In genomic region chr15:77024273-77025065, GRCh38 we compare ENCODE assay signal across 9 cellular contexts. TPM values are rescaled to one million over a fixed set of nuclear protein-coding genes. Genes with fewer than 3 reads are reported as not detected.
A peak's percentile ranks its signal among the peaks of the same experiment; 100 is the strongest.
DNase-seq lines count a peak whose midpoint lies in the region; ATAC-seq and TF ChIP-seq lines count a peak whose summit lies in the region.
"Had no signal": no experiment of that assay in that cellular context is flagged by ENCODE, and none has a peak within 500 bp of the region (broad histone marks: within the 10 kb centered on the region; RNA-seq: fewer than 3 reads in every experiment).

No MANE protein-coding gene starts in this region.

- no peaks in the 10 kb centered on the region for H3K9me3 Mint-ChIP-seq in CD8-positive, alpha-beta T cell
- H3K9me3 Mint-ChIP-seq: IgD-negative memory B cell had no signal

- DNase-seq in CD8-positive, alpha-beta T cell, result peak; percentile 39 to 83 (median 65)
- DNase-seq in RWPE1 (ENCODE audit: low spot score) (peak; percentile 78), activated gamma-delta T cell (lab: John Stamatoyannopoulos, UW) (peak; percentile 49), foreskin fibroblast (peak; percentile 25 to 76), osteoblast (ENCODE audit: insufficient read length, low spot score, missing footprints) (peak; percentile 99), upper lobe of right lung (peak; percentile 84)

- no peaks in the 10 kb centered on the region for H3K27me3 Mint-ChIP-seq in CD8-positive, alpha-beta T cell (ENCODE audit: low read depth)
- H3K27me3 Mint-ChIP-seq: IgD-negative memory B cell had no signal

- no peak overlapping the region for H3K27ac ChIP-seq in CD8-positive, alpha-beta T cell (ENCODE audit: low read depth, low read length)
- H3K27ac ChIP-seq in RWPE1 (no peak overlapping the region), osteoblast (ENCODE audit: low read depth, low read length) (no peak overlapping the region), upper lobe of right lung (no peak overlapping the region)

- H3K27ac Mint-ChIP-seq in CD8-positive, alpha-beta T cell, result peak overlapping the region; percentile 74

- peaks cover 56% of the 10 kb centered on the region for H3K4me1 Mint-ChIP-seq in CD8-positive, alpha-beta T cell (ENCODE audit: low read depth)

- H3K4me3 ChIP-seq in CD8-positive, alpha-beta T cell (ENCODE audit: low read depth, low read length), result no peak overlapping the region
- no peak overlapping the region for H3K4me3 ChIP-seq in foreskin fibroblast (ENCODE audit: low read depth in 1 of 2, low read length in 2 of 2)
- H3K4me3 ChIP-seq in osteoblast (ENCODE audit: insufficient read depth, low read length), result no peak overlapping the region
- no peak overlapping the region for H3K4me3 ChIP-seq in upper lobe of right lung

- ATAC-seq in CD8-positive, alpha-beta T cell, result no peak
- ATAC-seq in HG02798 (IDR thresholded peaks at IDR 0.05; ENCODE audit: poor library complexity, unreplicated experiment) (peak; percentile 47), upper lobe of right lung (peak; percentile 66), HG02763 (IDR thresholded peaks at IDR 0.05; ENCODE audit: unreplicated experiment) (no peak)

- no peaks in the 10 kb centered on the region for H3K79me2 ChIP-seq in osteoblast (ENCODE audit: insufficient read depth, low read length)

- POLR2A ChIA-PET in CD8-positive, alpha-beta T cell (lab: Charles Lee), result interaction anchor here (1.2 to 2.1 kb wide), 4 partner anchors 11 to 51 kb away, joined by 3 to 8 read pairs (median 4); partner anchors contain the start of gene PSTPIP1
- POLR2A ChIA-PET in RWPE1 (lab: Yijun Ruan, JAX; ENCODE audit: low non-redundant PET), result no interaction called here

- H2AFZ ChIP-seq in osteoblast (ENCODE audit: low read length), result no peak overlapping the region

- no peak overlapping the region for H3K4me3 Mint-ChIP-seq in CD8-positive, alpha-beta T cell

- H3K9me3 ChIP-seq in CD8-positive, alpha-beta T cell (ENCODE audit: low read length), result no peaks in the 10 kb centered on the region
- H3K9me3 ChIP-seq in osteoblast (ENCODE audit: low read depth, low read length) (no peaks in the 10 kb centered on the region), upper lobe of right lung (no peaks in the 10 kb centered on the region)

- peak; percentile 96 for TF ChIP-seq CTCF in CD8-positive, alpha-beta T cell (IDR thresholded peaks at IDR 0.05)
- TF ChIP-seq CTCF in RWPE1 (conservative IDR thresholded peaks at IDR 0.05; ENCODE audit: low read depth) (peak; percentile 97), foreskin fibroblast (IDR thresholded peaks at IDR 0.05; ENCODE audit: low read depth, low read length) (peak; percentile 93), osteoblast (IDR thresholded peaks at IDR 0.05; ENCODE audit: extremely low read depth, low read depth, low read length) (peak; percentile 87), upper lobe of right lung (IDR thresholded peaks at IDR 0.05) (peak; percentile 97)

- peaks cover 65% of the 10 kb centered on the region for H3K36me3 Mint-ChIP-seq in CD8-positive, alpha-beta T cell

- H3K27me3 ChIP-seq in CD8-positive, alpha-beta T cell (ENCODE audit: insufficient read depth, low read length), result no peaks in the 10 kb centered on the region
- H3K27me3 ChIP-seq in osteoblast (ENCODE audit: insufficient read depth, low read length) (no peaks in the 10 kb centered on the region), upper lobe of right lung (no peaks in the 10 kb centered on the region)

- H3K36me3 ChIP-seq in CD8-positive, alpha-beta T cell (ENCODE audit: insufficient read depth, low read length), result peaks cover 30% of the 10 kb centered on the region
- no peaks in the 10 kb centered on the region for H3K36me3 ChIP-seq in osteoblast (ENCODE audit: insufficient read depth, low read length)
- no peaks in the 10 kb centered on the region for H3K36me3 ChIP-seq in upper lobe of right lung

- intact Hi-C loops in CD8-positive, alpha-beta T cell (cut with DNase I, micrococcal nuclease), result loop anchor here (1.0 to 5.0 kb wide), 4 partner anchors 48 to 473 kb away; partner anchors contain the start of genes SCAPER (in 1 of the 2) and TSPAN3 (in 1 of the 2)
- intact Hi-C loops in upper lobe of right lung (cut with DNase I), result no loop called here

- H4K20me1 ChIP-seq in osteoblast (ENCODE audit: insufficient read depth, low read length), result no peaks in the 10 kb centered on the region

- no peak overlapping the region for H3K4me2 ChIP-seq in osteoblast (ENCODE audit: insufficient read depth, low read length)

- CTCF ChIA-PET in CD8-positive, alpha-beta T cell (lab: Charles Lee), result interaction anchor here (0.9 to 7.2 kb wide), 13 partner anchors 10 to 120 kb away, joined by 3 to 72 read pairs (median 5); partner anchors contain the start of gene PSTPIP1
- CTCF ChIA-PET in RWPE1 (lab: Yijun Ruan, JAX), result interaction anchor here (0.5 to 1.5 kb wide), 6 partner anchors 8 to 798 kb away, joined by 3 to 6 read pairs (median 4); no protein-coding TSS in a partner anchor

- peaks cover 49% of the 10 kb centered on the region for H3K4me1 ChIP-seq in CD8-positive, alpha-beta T cell (ENCODE audit: insufficient read depth, low read length)
- peaks cover 10% of the 10 kb centered on the region for H3K4me1 ChIP-seq in osteoblast (ENCODE audit: insufficient read depth, low read length)
- H3K4me1 ChIP-seq in upper lobe of right lung, result no peaks in the 10 kb centered on the region

RNA-seq across cellular contexts. Expression of gene PSTPIP1, which starts 29.5 kb away (rescaled TPM):
- total RNA-seq in CD8-positive, alpha-beta T cell, result 10 to 100 TPM; 86.7 to 88.0 TPM
- total RNA-seq in osteoblast, result not detected in 2 replicates
- 16.0 TPM for total RNA-seq in upper lobe of right lung

RNA-seq across cellular contexts. Expression of gene TSPAN3, which starts 46.4 kb away (rescaled TPM):
- 10 to 100 TPM; 21.4 to 22.7 TPM for total RNA-seq in CD8-positive, alpha-beta T cell
- total RNA-seq in osteoblast (203 and 235 TPM in 2 replicates), upper lobe of right lung (359 TPM)

Comparison
In these comparisons a context has a peak if more than half of its experiments do, and no peak if none do; other contexts are left out.
1. ATAC-seq: peak in HG02798 (single experiment) and upper lobe of right lung (single experiment); none in CD8-positive, alpha-beta T cell (single experiment) and HG02763 (single experiment).
2. DNase-seq: peak in every context shown above with its lines; median percentile 99 in osteoblast; 84 in upper lobe of right lung; 78 in RWPE1; 65 in CD8-positive, alpha-beta T cell; 50 in foreskin fibroblast; 49 in activated gamma-delta T cell.
3. RNA of gene PSTPIP1, which starts 29.5 kb away (total RNA-seq): 86.7 to 88.0 TPM in CD8-positive, alpha-beta T cell and 16.0 TPM in upper lobe of right lung (single experiment); not detected in osteoblast; every median in the first group is over 10 times any median in the second.
4. Peak in every context shown above with its lines, with median percentiles within 50 percentile points of each other: CTCF ChIP-seq.